Comparison of ENCODE assay signal across 8 cellular contexts in genomic region chr16:24036614-24037013, GRCh38.
A peak's percentile ranks its signal among the peaks of the same experiment; 100 is the strongest.
DNase-seq lines count a peak whose midpoint lies in the region; ATAC-seq, FAIRE-seq and TF ChIP-seq lines count a peak whose summit lies in the region.

No MANE protein-coding gene starts in this region.

- H3K27ac ChIP-seq in SU-DHL-6 (ENCODE audit: low read depth, low read length) = no peak overlapping the region
- H3K27ac ChIP-seq in keratinocyte (ENCODE audit: control insufficient read depth, insufficient read depth, low read length) = no peak overlapping the region

- no peak overlapping the region for H2AFZ ChIP-seq in SU-DHL-6 (ENCODE audit: low read depth, low read length, severe bottlenecking)
- no peak overlapping the region for H2AFZ ChIP-seq in keratinocyte (ENCODE audit: control insufficient read depth, low read length)

- DNase-seq in EL (peak; percentile 37), T47D (ENCODE audit: low read depth in 1 of 2, low spot score in 1 of 2) (peak; percentile 68 to 79), keratinocyte (ENCODE audit: low read depth, low spot score) (no peak)
- DNase-seq in stimulated activated CD4-positive, alpha-beta T cell treated with anti-CD3 and anti-CD28 coated beads, TNF-alpha, amount 100 ng/mL, for 24 hours (ENCODE audit: low read depth in 3 of 3) = peak; percentile 9 to 22 (median 11)
- DNase-seq in stimulated activated effector memory CD8-positive, alpha-beta T cell treated with anti-CD3 and anti-CD28 coated beads, Interleukin-12 subunit alpha, Interleukin-12 subunit beta, amount 100 ng/mL, for 72 hours (ENCODE audit: low spot score in 2 of 2) = no peak

- TF ChIP-seq CTCF in SU-DHL-6 (IDR thresholded peaks at IDR 0.05; ENCODE audit: insufficient read depth, low read length, poor library complexity, severe bottlenecking) (peak; percentile 32), keratinocyte (optimal IDR thresholded peaks at IDR 0.05 in 1 of 3, IDR thresholded peaks at IDR 0.05 in 1 of 3, conservative IDR thresholded peaks at IDR 0.05 in 1 of 3; ENCODE audit: extremely low read depth in 1 of 3, insufficient read depth in 2 of 3, low read length in 3 of 3) (peak; percentile 70 to 91 (median 82))

- H4K20me1 ChIP-seq in SU-DHL-6 (ENCODE audit: low read depth, low read length) (no peaks in the 10 kb centered on the region), keratinocyte (ENCODE audit: control insufficient read depth, extremely low read depth, insufficient read depth, low read length) (no peaks in the 10 kb centered on the region)

- no peak for ATAC-seq in GM21447 (IDR thresholded peaks at IDR 0.05; ENCODE audit: unreplicated experiment)
- no peak for ATAC-seq in stimulated activated effector memory CD8-positive, alpha-beta T cell treated with anti-CD3 and anti-CD28 coated beads, Interleukin-12 subunit alpha, Interleukin-12 subunit beta, amount 100 ng/mL, for 72 hours

- H3K4me1 Mint-ChIP-seq in stimulated activated effector memory CD8-positive, alpha-beta T cell treated with anti-CD3 and anti-CD28 coated beads, Interleukin-12 subunit alpha, Interleukin-12 subunit beta, amount 100 ng/mL, for 72 hours = peaks cover 51% of the 10 kb centered on the region

- dilution Hi-C loops in keratinocyte (cut with MboI; ENCODE audit: extremely low pct_ligation_motif_present, low sequenced_read_pairs) = no loop called here

- H3K4me1 ChIP-seq in keratinocyte (ENCODE audit: control insufficient read depth, extremely low read depth, insufficient read depth, low read length) = no peaks in the 10 kb centered on the region

- H3K4me2 ChIP-seq in SU-DHL-6 (ENCODE audit: low read depth, low read length, poor library complexity, severe bottlenecking) = no peak overlapping the region
- H3K4me2 ChIP-seq in keratinocyte (ENCODE audit: control insufficient read depth, extremely low read depth, insufficient read depth, low read depth, low read length) = no peak overlapping the region

- H3K9ac ChIP-seq in SU-DHL-6 (ENCODE audit: low read length) (no peak overlapping the region), keratinocyte (ENCODE audit: control insufficient read depth, extremely low read depth, insufficient read depth, low read length) (no peak overlapping the region)

- peak; percentile 80 for TF ChIP-seq RAD21 in Ishikawa (IDR thresholded peaks at IDR 0.05; ENCODE audit: low read depth)

- H3K27me3 ChIP-seq in SU-DHL-6 (ENCODE audit: low read length) (no peaks in the 10 kb centered on the region), keratinocyte (ENCODE audit: control insufficient read depth, extremely low read depth, insufficient read depth, low read length) (no peaks in the 10 kb centered on the region)

- H3K9me3 Mint-ChIP-seq in stimulated activated effector memory CD8-positive, alpha-beta T cell treated with anti-CD3 and anti-CD28 coated beads, Interleukin-12 subunit alpha, Interleukin-12 subunit beta, amount 100 ng/mL, for 72 hours = no peaks in the 10 kb centered on the region

- TF ChIP-seq EP300 in Ishikawa (IDR thresholded peaks at IDR 0.05; ENCODE audit: borderline replicate concordance) = no peak

- in situ Hi-C loops in T47D (cut with HindIII; ENCODE audit: low pct_unique_long_range_greater_than_20kb, low sequenced_read_pairs) = no loop called here

- no peaks in the 10 kb centered on the region for H3K36me3 ChIP-seq in SU-DHL-6 (ENCODE audit: low read length)
- H3K36me3 ChIP-seq in keratinocyte (ENCODE audit: control insufficient read depth in 2 of 2, extremely low read depth in 1 of 2, insufficient read depth in 2 of 2, low read length in 2 of 2) = no peaks in the 10 kb centered on the region

- H3F3A ChIP-seq in SU-DHL-6 (ENCODE audit: insufficient read depth) = no peaks in the 10 kb centered on the region

- H3K9me2 ChIP-seq in SU-DHL-6 (replicated peaks; ENCODE audit: insufficient read depth, low read length) = no peaks in the 10 kb centered on the region

- H3K9me3 ChIP-seq in SU-DHL-6 (ENCODE audit: insufficient read depth, low read length) (no peaks in the 10 kb centered on the region), keratinocyte (ENCODE audit: control insufficient read depth, low read depth, low read length) (no peaks in the 10 kb centered on the region)

- H3K9me1 ChIP-seq in keratinocyte (ENCODE audit: control insufficient read depth, extremely low read depth, insufficient read depth, low read length) = no peaks in the 10 kb centered on the region

- peaks cover 56% of the 10 kb centered on the region for H3K36me3 Mint-ChIP-seq in stimulated activated effector memory CD8-positive, alpha-beta T cell treated with anti-CD3 and anti-CD28 coated beads, Interleukin-12 subunit alpha, Interleukin-12 subunit beta, amount 100 ng/mL, for 72 hours

- no peak overlapping the region for H3K27ac Mint-ChIP-seq in stimulated activated effector memory CD8-positive, alpha-beta T cell treated with anti-CD3 and anti-CD28 coated beads, Interleukin-12 subunit alpha, Interleukin-12 subunit beta, amount 100 ng/mL, for 72 hours

- FAIRE-seq in keratinocyte (lab: Jason Lieb, UNC) = peak; percentile 55

- no peaks in the 10 kb centered on the region for H3K79me2 ChIP-seq in SU-DHL-6 (ENCODE audit: insufficient read depth, low read length)
- H3K79me2 ChIP-seq in keratinocyte (ENCODE audit: control insufficient read depth, insufficient read depth, low read length) = no peaks in the 10 kb centered on the region

- H3K4me3 ChIP-seq in SU-DHL-6 (ENCODE audit: insufficient read depth, low read length, poor library complexity, severe bottlenecking) = no peak overlapping the region
- no peak overlapping the region for H3K4me3 ChIP-seq in keratinocyte (ENCODE audit: control insufficient read depth in 2 of 3, extremely low read depth in 1 of 3, insufficient read depth in 2 of 3, low read depth in 1 of 3, low read length in 3 of 3)

- H3K4me3 Mint-ChIP-seq in stimulated activated effector memory CD8-positive, alpha-beta T cell treated with anti-CD3 and anti-CD28 coated beads, Interleukin-12 subunit alpha, Interleukin-12 subunit beta, amount 100 ng/mL, for 72 hours = no peak overlapping the region

TF ChIP-seq in Ishikawa, 13 proteins besides CTCF, POLR2A, EP300 and RAD21:
- TF ChIP-seq CEBPB (IDR thresholded peaks at IDR 0.05) = no peak
- TF ChIP-seq CREB1 (IDR thresholded peaks at IDR 0.05; ENCODE audit: low read depth) = no peak
- TF ChIP-seq REST (IDR thresholded peaks at IDR 0.05; ENCODE audit: low read depth) = no peak
- no peak for TF ChIP-seq MAX (IDR thresholded peaks at IDR 0.05)
- TF ChIP-seq TEAD4 (IDR thresholded peaks at IDR 0.05) = no peak
- no peak for TF ChIP-seq ZBTB7A (IDR thresholded peaks at IDR 0.05; ENCODE audit: low read depth)
- no peak for TF ChIP-seq TCF12 (IDR thresholded peaks at IDR 0.05; ENCODE audit: low read depth)
- TF ChIP-seq FOXM1 (IDR thresholded peaks at IDR 0.05; ENCODE audit: borderline replicate concordance, low read depth) = no peak
- no peak for TF ChIP-seq YY1 (IDR thresholded peaks at IDR 0.05; ENCODE audit: low read depth)
- no peak for TF ChIP-seq TAF1 (IDR thresholded peaks at IDR 0.05; ENCODE audit: low read depth)
- TF ChIP-seq EGR1 (IDR thresholded peaks at IDR 0.05) = no peak
- TF ChIP-seq USF1 (IDR thresholded peaks at IDR 0.05) = no peak
- TF ChIP-seq NFIC (IDR thresholded peaks at IDR 0.05) = no peak

Comparison
In these comparisons a context has a peak if more than half of its experiments do, and no peak if none do; other contexts are left out.
1. DNase-seq: peak in EL (single experiment), T47D (2 of 2) and stimulated activated CD4-positive, alpha-beta T cell treated with anti-CD3 and anti-CD28 coated beads, TNF-alpha, amount 100 ng/mL, for 24 hours (3 of 3); none in keratinocyte (single experiment) and stimulated activated effector memory CD8-positive, alpha-beta T cell treated with anti-CD3 and anti-CD28 coated beads, Interleukin-12 subunit alpha, Interleukin-12 subunit beta, amount 100 ng/mL, for 72 hours (0 of 2).